ENCODE assay signal across 22 cellular contexts in the genomic region with DNA sequence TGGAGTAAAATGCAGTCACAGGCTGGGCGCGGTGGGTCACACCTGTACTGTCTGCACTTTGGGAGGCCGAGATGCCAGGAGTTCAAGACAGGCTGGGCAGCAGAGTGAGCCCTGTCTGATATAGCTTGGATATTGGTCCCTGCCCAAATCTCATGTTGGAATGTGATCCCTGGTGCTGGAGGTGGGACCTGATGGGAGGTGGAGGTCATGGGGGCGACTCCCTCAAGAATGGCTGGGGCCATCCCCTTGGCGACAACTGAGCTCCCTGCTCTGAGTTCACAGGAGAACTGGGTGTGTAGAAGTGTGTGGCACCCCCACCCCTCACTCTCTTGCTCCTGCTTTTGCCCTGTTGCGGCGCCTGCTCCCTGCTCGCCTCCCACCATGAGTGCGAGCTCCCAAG.
"Had no signal": no experiment of that assay in that cellular context is flagged by ENCODE, and none has a peak within 500 bp of the region (broad histone marks: within the 10 kb centered on the region; RNA-seq: fewer than 3 reads in every experiment).

No MANE protein-coding gene starts in this region.

- H3K4me1 ChIP-seq: parathyroid adenoma, uterus had no signal

- DNase-seq: hippocampal formation; left ventricle myocardium inferior; mesendoderm; midbrain; naive thymus-derived CD4-positive, alpha-beta T cell; nucleus accumbens; right lobe of liver; stimulated activated CD4-positive, alpha-beta T cell treated with anti-CD3 and anti-CD28 coated beads, Interleukin-1b, Interleukin-23, amount 100 ng/mL, for 48 hours; stimulated activated CD4-positive, alpha-beta T cell treated with anti-CD3 and anti-CD28 coated beads, Interleukin-2, amount 100 ng/mL, for 48 hours; stimulated activated CD4-positive, alpha-beta T cell treated with anti-CD3 and anti-CD28 coated beads, Interleukin-4, amount 100 ng/mL, for 4 hours; stimulated activated CD8-positive, alpha-beta memory T cell treated with anti-CD3 and anti-CD28 coated beads, Interleukin-4, amount 100 ng/mL, for 48 hours; stimulated activated naive CD4-positive, alpha-beta T cell treated with Interleukin-2 at 50 U/mL for 16 hours; stimulated activated naive CD8-positive, alpha-beta T cell treated with anti-CD3 and anti-CD28 coated beads, Interleukin-15, amount 100 ng/mL, for 72 hours; substantia nigra; uterus had no signal

- H3K27ac ChIP-seq: left ventricle myocardium inferior, parathyroid adenoma, psoas muscle, right lobe of liver, tibial nerve, uterus had no signal

- ATAC-seq: mucosa of descending colon; naive thymus-derived CD4-positive, alpha-beta T cell; psoas muscle; right lobe of liver; stimulated activated memory B cell treated with anti-CD40 and anti-IgM and Interleukin-4, amounts not matched to agents 10 μg/mL and 1 μg/mL and 100 μg/mL, for 72 hours; stimulated activated naive CD8-positive, alpha-beta T cell treated with anti-CD3 and anti-CD28 coated beads, Interleukin-15, amount 100 ng/mL, for 72 hours had no signal

- H3K4me3 ChIP-seq: left ventricle myocardium inferior, lung, mucosa of descending colon, psoas muscle, right lobe of liver, smooth muscle cell, tibial nerve, uterus had no signal

- H3K79me2 ChIP-seq: parathyroid adenoma had no signal

- H3K9ac ChIP-seq: parathyroid adenoma had no signal

- H3K27me3 ChIP-seq: right lobe of liver, tibial nerve, uterus had no signal

- H2AFZ ChIP-seq: parathyroid adenoma had no signal

- H3K9me3 ChIP-seq: left ventricle myocardium inferior, mucosa of descending colon, psoas muscle, right lobe of liver, tibial nerve, uterus had no signal

- H3K36me3 ChIP-seq: left ventricle myocardium inferior, right lobe of liver, tibial nerve, uterus had no signal

- H3K4me2 ChIP-seq: smooth muscle cell had no signal
